Comparison of ENCODE assay signal across 9 cellular contexts in the genomic region with DNA sequence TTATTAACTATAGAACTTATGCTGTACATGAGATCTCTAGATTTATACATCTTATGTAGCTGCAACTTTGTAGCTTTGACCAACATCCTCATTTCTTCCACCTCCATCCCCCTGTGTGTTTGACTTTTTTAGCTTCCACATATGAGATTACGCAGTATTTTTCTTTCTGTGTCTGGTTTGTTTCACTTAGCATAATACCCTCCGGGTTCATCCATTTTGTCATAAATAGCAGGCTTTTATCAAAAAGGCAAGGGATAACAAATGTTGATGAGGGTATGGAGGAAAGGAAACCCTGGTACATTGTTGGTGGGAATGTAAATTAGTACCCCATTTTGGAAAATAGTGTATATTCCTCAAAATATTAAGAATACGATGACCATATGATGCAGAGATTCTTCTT.
"Had no signal": no experiment of that assay in that cellular context is flagged by ENCODE, and none has a peak within 500 bp of the region (broad histone marks: within the 10 kb centered on the region; RNA-seq: fewer than 3 reads in every experiment).

No MANE protein-coding gene starts in this region.

- H3K4me2 ChIP-seq: GM23338 had no signal

- H2AFZ ChIP-seq: GM23248, GM23338 had no signal

- H3K27ac Mint-ChIP-seq: GM23338, H9, HFFc6 had no signal

- H3K4me1 ChIP-seq: HAP-1 had no signal

- DNase-seq: GM23248, GOT3, H7, H9, HCEC 1CT, HFFc6 had no signal

- H3K4me1 Mint-ChIP-seq: H9 had no signal

- H3K36me3 ChIP-seq: HAP-1 had no signal

- H3K9me3 Mint-ChIP-seq: HFFc6 had no signal

- H3K4me3 ChIP-seq: GM23248, GM23338, HAP-1 had no signal

- ATAC-seq: GM23338, HCT116 had no signal

- H3K9me3 ChIP-seq: HAP-1 had no signal

- H3K27ac ChIP-seq: GM23248 had no signal

- H3K4me3 Mint-ChIP-seq: GM23338, H9, HFFc6 had no signal

- H3K9ac ChIP-seq: GM23248 had no signal
